In genomic region chr13:78852709-78853108, GRCh38 we compare ENCODE assay signal across 9 cellular contexts.
"Had no signal": no experiment of that assay in that cellular context is flagged by ENCODE, and none has a peak within 500 bp of the region (broad histone marks: within the 10 kb centered on the region; RNA-seq: fewer than 3 reads in every experiment).

No MANE protein-coding gene starts in this region.

- H3K9me3 ChIP-seq: HAP-1 had no signal

- H3K9ac ChIP-seq: GM23248 had no signal

- H3K27ac Mint-ChIP-seq: HFFc6 had no signal

- H2AFZ ChIP-seq: GM23248 had no signal

- H3K4me1 ChIP-seq: HAP-1 had no signal

- DNase-seq: GM23248, GOT3, H7, HFFc6, IMR-90 had no signal

- FAIRE-seq: K562 had no signal

- ATAC-seq: HCT116, K562 had no signal

- H3K36me3 ChIP-seq: HAP-1 had no signal

- H3K4me3 Mint-ChIP-seq: HFFc6 had no signal

- H3K4me3 ChIP-seq: GM23248, HAP-1, K562 had no signal

- H3K27ac ChIP-seq: GM23248, HL-60 had no signal
